11 cellular contexts compared by ENCODE assay signal in the genomic region with DNA sequence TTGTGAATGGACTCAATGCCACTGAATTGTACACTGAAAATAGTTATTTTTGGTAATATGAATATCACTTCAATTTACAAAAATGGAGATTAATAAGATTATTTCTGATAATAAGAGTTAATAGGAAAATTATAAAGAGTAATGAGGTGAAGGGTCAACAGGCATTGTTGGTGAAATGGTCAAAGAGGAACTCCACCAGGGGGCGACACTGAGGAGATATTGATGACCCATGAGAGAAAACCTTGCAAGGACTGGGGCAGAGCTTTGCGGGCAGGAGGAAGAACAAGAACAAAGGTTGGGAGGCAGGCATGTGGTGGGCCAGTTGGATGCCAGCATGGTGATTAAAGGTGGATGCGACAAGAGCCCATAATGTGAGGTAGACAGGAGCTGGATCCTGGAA.
DNase-seq lines count a peak whose midpoint lies in the region; ATAC-seq and TF ChIP-seq lines count a peak whose summit lies in the region.
"Had no signal": no experiment of that assay in that cellular context is flagged by ENCODE, and none has a peak within 500 bp of the region (broad histone marks: within the 10 kb centered on the region; RNA-seq: fewer than 3 reads in every experiment).

No MANE protein-coding gene starts in this region.

- no peak overlapping the region for H3K4ac ChIP-seq in H9 (ENCODE audit: low read depth, low read length)

- H4K8ac ChIP-seq in H9 (replicated peaks; ENCODE audit: insufficient read length, low read depth, low read length): no peak overlapping the region

- no peak overlapping the region for H3K56ac ChIP-seq in H9 (ENCODE audit: insufficient read length, low read depth, low read length)

- H3K9me3 ChIP-seq in H9 (ENCODE audit: control insufficient read depth, low read depth, low read length): no peaks in the 10 kb centered on the region

- no peak overlapping the region for H2BK5ac ChIP-seq in H9 (ENCODE audit: insufficient read length, low read length)

- H3K27ac ChIP-seq in H9 (ENCODE audit: insufficient read length, low read depth, low read length): no peak overlapping the region
- H3K27ac ChIP-seq: SK-N-MC had no signal

- no peak overlapping the region for H2BK120ac ChIP-seq in H9 (ENCODE audit: low read depth, low read length, poor library complexity, severe bottlenecking)

- no peaks in the 10 kb centered on the region for H3K4me1 Mint-ChIP-seq in activated CD4-positive, alpha-beta T cell treated with anti-CD3 and anti-CD28 coated beads for 36 hours
- H3K4me1 Mint-ChIP-seq in H9: no peaks in the 10 kb centered on the region
- H3K4me1 Mint-ChIP-seq in neural crest cell: no peaks in the 10 kb centered on the region

- H3T11ph ChIP-seq in H9 (ENCODE audit: low read length): no peak overlapping the region

- no peak overlapping the region for H2AK5ac ChIP-seq in H9 (ENCODE audit: insufficient read length, low read length)

- H3K79me1 ChIP-seq in H9 (ENCODE audit: insufficient read depth, low read depth, low read length, poor library complexity, severe bottlenecking): no peaks in the 10 kb centered on the region

- H4K20me1 ChIP-seq in H9 (ENCODE audit: control insufficient read depth, insufficient read depth, insufficient read length): no peaks in the 10 kb centered on the region

- no peak for ATAC-seq in activated CD4-positive, alpha-beta T cell treated with anti-CD3 and anti-CD28 coated beads for 36 hours
- no peak for ATAC-seq in GM21619 (IDR thresholded peaks at IDR 0.05; ENCODE audit: unreplicated experiment)
- no peak for ATAC-seq in sciatic nerve

- H2BK15ac ChIP-seq in H9 (ENCODE audit: low read depth, low read length): no peak overlapping the region

- no peaks in the 10 kb centered on the region for H3K23me2 ChIP-seq in H9 (ENCODE audit: insufficient read length, low read depth, low read length, poor library complexity, severe bottlenecking)

- no peaks in the 10 kb centered on the region for H3K9me3 Mint-ChIP-seq in activated CD4-positive, alpha-beta T cell treated with anti-CD3 and anti-CD28 coated beads for 36 hours (ENCODE audit: low read depth)
- H3K9me3 Mint-ChIP-seq in H9 (peaks cover 0 to 3% of the 10 kb centered on the region in 2 experiments; a peak in 1 of 5 replicates), neural crest cell (peaks cover 15% of the 10 kb centered on the region)
- H3K9me3 Mint-ChIP-seq: activated T-helper 1 cell treated with anti-CD3 and anti-CD28 coated beads, Interleukin-12 subunit alpha, Interleukin-12 subunit beta, Interleukin-2, Interleukin-4 antibody, amounts not matched to agents 30 ng/mL and 10 ng/mL and 1 ng/mL, durations not matched to agents 14 hours and 24 hours and 36 hours had no signal

- H3K14ac ChIP-seq in H9 (ENCODE audit: insufficient read depth, low read length): no peak overlapping the region

- H3K27ac Mint-ChIP-seq in activated CD4-positive, alpha-beta T cell treated with anti-CD3 and anti-CD28 coated beads for 36 hours: no peak overlapping the region
- no peak overlapping the region for H3K27ac Mint-ChIP-seq in H9
- H3K27ac Mint-ChIP-seq in neural crest cell (ENCODE audit: unreplicated experiment): no peak overlapping the region
- H3K27ac Mint-ChIP-seq: activated T-helper 1 cell treated with anti-CD3 and anti-CD28 coated beads, Interleukin-12 subunit alpha, Interleukin-12 subunit beta, Interleukin-2, Interleukin-4 antibody, amounts not matched to agents 30 ng/mL and 10 ng/mL and 1 ng/mL, durations not matched to agents 14 hours and 24 hours and 36 hours had no signal

- H3K9ac ChIP-seq in H9 (ENCODE audit: extremely low read depth, insufficient read length, low read length): no peak overlapping the region

- no peaks in the 10 kb centered on the region for H3K79me2 ChIP-seq in H9 (ENCODE audit: insufficient read depth, low read length)

- no peak overlapping the region for H2BK12ac ChIP-seq in H9 (ENCODE audit: insufficient read length, low read depth, low read length)

- H2BK20ac ChIP-seq in H9 (ENCODE audit: low read depth, low read length, poor library complexity, severe bottlenecking): no peak overlapping the region

- H3K27me3 Mint-ChIP-seq in activated CD4-positive, alpha-beta T cell treated with anti-CD3 and anti-CD28 coated beads for 36 hours: peaks cover under 1% of the 10 kb centered on the region
- H3K27me3 Mint-ChIP-seq in H9 (ENCODE audit: low read depth): no peaks in the 10 kb centered on the region
- no peaks in the 10 kb centered on the region for H3K27me3 Mint-ChIP-seq in neural crest cell (ENCODE audit: low read depth)

- no peak overlapping the region for H3K4me3 Mint-ChIP-seq in activated CD4-positive, alpha-beta T cell treated with anti-CD3 and anti-CD28 coated beads for 36 hours
- no peak overlapping the region for H3K4me3 Mint-ChIP-seq in H9
- no peak overlapping the region for H3K4me3 Mint-ChIP-seq in neural crest cell
- H3K4me3 Mint-ChIP-seq: activated T-helper 1 cell treated with anti-CD3 and anti-CD28 coated beads, Interleukin-12 subunit alpha, Interleukin-12 subunit beta, Interleukin-2, Interleukin-4 antibody, amounts not matched to agents 30 ng/mL and 10 ng/mL and 1 ng/mL, durations not matched to agents 14 hours and 24 hours and 36 hours had no signal

- POLR2A ChIA-PET in activated CD4-positive, alpha-beta T cell treated with anti-CD3 and anti-CD28 coated beads for 36 hours (lab: Charles Lee): interaction anchor here (0.6 kb wide), 1 partner anchor 1906 kb away, joined by 4 read pairs; no protein-coding TSS in a partner anchor

- no peak overlapping the region for H3K18ac ChIP-seq in H9 (ENCODE audit: insufficient read length, low read depth, low read length)

- no peak overlapping the region for H2AFZ ChIP-seq in H9 (ENCODE audit: low read length)

- no peaks in the 10 kb centered on the region for H3K4me1 ChIP-seq in H9 (ENCODE audit: insufficient read depth, low read length)

- no peaks in the 10 kb centered on the region for H3K36me3 Mint-ChIP-seq in activated CD4-positive, alpha-beta T cell treated with anti-CD3 and anti-CD28 coated beads for 36 hours (ENCODE audit: low read depth)
- H3K36me3 Mint-ChIP-seq in H9 (ENCODE audit: insufficient read depth in 1 of 3, low read depth in 3 of 3) (no peaks in the 10 kb centered on the region), neural crest cell (ENCODE audit: low read depth) (no peaks in the 10 kb centered on the region)

- no peak overlapping the region for H3K23ac ChIP-seq in H9 (ENCODE audit: insufficient read length, low read depth, low read length)

- H3K27me3 ChIP-seq in H9 (ENCODE audit: insufficient read depth, low read length): no peaks in the 10 kb centered on the region

- intact Hi-C loops in activated CD4-positive, alpha-beta T cell treated with anti-CD3 and anti-CD28 coated beads for 36 hours (cut with DNase I, micrococcal nuclease): no loop called here
- intact Hi-C loops in sciatic nerve (cut with DNase I): no loop called here

- WGBS in H9 (ENCODE audit: extremely low coverage, insufficient read length, low lambda C conversion rate): no CpG with 5 or more reads among the region's 3 CpGs

- CTCF ChIA-PET in activated CD4-positive, alpha-beta T cell treated with anti-CD3 and anti-CD28 coated beads for 36 hours (lab: Charles Lee): interaction anchor here (1.4 kb wide), 1 partner anchor 32 kb away, joined by 4 read pairs; no protein-coding TSS in a partner anchor

- DNase-seq in activated CD4-positive, alpha-beta T cell treated with anti-CD3 and anti-CD28 coated beads for 36 hours: peak; percentile 48
- DNase-seq in activated CD4-positive, alpha-beta T cell treated with anti-CD3 and anti-CD28 coated beads for 1 hour: no peak
- peak; percentile 65 for DNase-seq in H9
- peak; percentile 3 for DNase-seq in activated CD4-positive, alpha-beta T cell treated with anti-CD3 and anti-CD28 coated beads, Interleukin-2, amount 50 U/mL, for 4 hours
- peak; percentile 5 for DNase-seq in neural crest cell (ENCODE audit: low read depth, low spot score)
- DNase-seq in NCI-H1694 (lab: John Stamatoyannopoulos, UW): no peak
- no peak for DNase-seq in sciatic nerve (ENCODE audit: low spot score)
- DNase-seq: NCI-H1694 treated with DMSO at 0.1 percent for 48 hours had no signal

- H4K91ac ChIP-seq in H9 (ENCODE audit: insufficient read length, low read depth, low read length): no peak overlapping the region

- H3K4me2 ChIP-seq in H9 (ENCODE audit: insufficient read depth, insufficient read length, low read length): no peak overlapping the region

- no peak overlapping the region for H4K5ac ChIP-seq in H9 (ENCODE audit: insufficient read length, low read depth, low read length)

- TF ChIP-seq CTCF in H9 (conservative IDR thresholded peaks at IDR 0.05) (peak; percentile 74), neural crest cell (conservative IDR thresholded peaks at IDR 0.05) (peak; percentile 50)

Comparison
In these comparisons a context has a peak if more than half of its experiments do, and no peak if none do; other contexts are left out.
1. DNase-seq: peak in activated CD4-positive, alpha-beta T cell treated with anti-CD3 and anti-CD28 coated beads for 36 hours (single experiment), H9 (single experiment), activated CD4-positive, alpha-beta T cell treated with anti-CD3 and anti-CD28 coated beads, Interleukin-2, amount 50 U/mL, for 4 hours (2 of 2) and neural crest cell (single experiment); none in activated CD4-positive, alpha-beta T cell treated with anti-CD3 and anti-CD28 coated beads for 1 hour (single experiment), NCI-H1694 (single experiment) and sciatic nerve (single experiment).